In the genomic region with DNA sequence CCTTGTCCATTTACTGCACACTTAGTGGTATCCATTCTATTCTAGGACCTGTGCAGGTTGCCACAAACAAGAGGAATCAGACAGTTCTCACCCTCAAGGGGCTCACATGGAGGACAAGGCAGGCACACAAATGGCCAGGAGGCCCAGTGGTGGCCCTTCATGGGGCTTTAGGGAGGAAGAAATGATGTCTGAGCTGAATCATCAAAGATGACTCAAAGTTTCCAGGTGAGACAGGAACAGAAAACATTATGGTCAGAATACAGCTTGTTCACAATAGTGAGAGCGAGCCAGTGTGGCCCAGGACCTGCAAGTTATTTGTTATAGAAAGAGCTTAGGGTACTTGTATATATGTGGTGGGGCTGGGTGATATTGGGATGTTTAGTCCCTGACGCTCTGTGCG, we compare ENCODE assay signal across 12 cellular contexts. TPM values are rescaled to one million over a fixed set of nuclear protein-coding genes. Genes with fewer than 3 reads are reported as not detected.
DNase-seq lines count a peak whose midpoint lies in the region; ATAC-seq and TF ChIP-seq lines count a peak whose summit lies in the region.
"Had no signal": no experiment of that assay in that cellular context is flagged by ENCODE, and none has a peak within 500 bp of the region (broad histone marks: within the 10 kb centered on the region; RNA-seq: fewer than 3 reads in every experiment).

No MANE protein-coding gene starts in this region.

- no peaks in the 10 kb centered on the region for H3K27me3 Mint-ChIP-seq in T-helper 2 cell treated with Interferon-gamma antibody and Interleukin-4, amounts not matched to agents 5 μg/mL and 100 μg/mL, for 36 hours (ENCODE audit: low read depth)
- no peaks in the 10 kb centered on the region for H3K27me3 Mint-ChIP-seq in activated T-cell treated with anti-CD3 and anti-CD28 coated beads, Interleukin-2, amount 50 U/mL, for 24 hours

- TF ChIP-seq POLR2A in gastrocnemius medialis (IDR thresholded peaks at IDR 0.05), result no peak

- ATAC-seq in HG02938 (IDR thresholded peaks at IDR 0.05; ENCODE audit: unreplicated experiment) (peak; percentile 81), gastrocnemius medialis (peak in 1 of 2 donors; percentile 2), GM19467 (IDR thresholded peaks at IDR 0.05; ENCODE audit: unreplicated experiment) (no peak)
- ATAC-seq: A549 had no signal

- peak; percentile 50 for DNase-seq in T-helper 2 cell treated with Interferon-gamma antibody and Interleukin-4, amounts not matched to agents 5 μg/mL and 100 μg/mL, for 36 hours (ENCODE audit: low spot score)
- DNase-seq in T-helper 2 cell, result no peak
- DNase-seq in activated T-cell treated with anti-CD3 and anti-CD28 coated beads, Interleukin-2, amount 50 U/mL, for 24 hours, result peak; percentile 52
- DNase-seq in gastrocnemius medialis, result no peak
- DNase-seq in globus pallidus (ENCODE audit: low spot score), result no peak
- DNase-seq in amniotic stem cell (lab: John Stamatoyannopoulos, UW), result no peak
- DNase-seq: activated gamma-delta T cell had no signal

- H3K4me3 Mint-ChIP-seq in T-helper 2 cell treated with Interferon-gamma antibody and Interleukin-4, amounts not matched to agents 5 μg/mL and 100 μg/mL, for 36 hours, result no peak overlapping the region
- H3K4me3 Mint-ChIP-seq in activated T-cell treated with anti-CD3 and anti-CD28 coated beads, Interleukin-2, amount 50 U/mL, for 24 hours, result peak overlapping the region; percentile 16

- H3K4me1 ChIP-seq in gastrocnemius medialis, result peaks cover 10 to 27% of the 10 kb centered on the region in 2 donors

- H3K9me3 ChIP-seq in gastrocnemius medialis, result no peaks in the 10 kb centered on the region
- H3K9me3 ChIP-seq: A549 had no signal

- in situ Hi-C loops in gastrocnemius medialis (cut with MboI; ENCODE audit: low sequenced_read_pairs in 4 of 4), result loop anchor here in 1 of 4 donors (25.0 kb wide), 1 partner anchor 522 kb away; the partner anchor contains the start of gene ZFYVE9

- no peak for TF ChIP-seq CTCF in gastrocnemius medialis (IDR thresholded peaks at IDR 0.05 in 4 of 5, conservative IDR thresholded peaks at IDR 0.05 in 1 of 5)

- intact Hi-C loops in gastrocnemius medialis (cut with DNase I; ENCODE audit: low total_unique reads), result loop anchor here (2.0 kb wide), 1 partner anchor 17 kb away; no protein-coding TSS in a partner anchor

- no peaks in the 10 kb centered on the region for H3K9me3 Mint-ChIP-seq in T-helper 2 cell treated with Interferon-gamma antibody and Interleukin-4, amounts not matched to agents 5 μg/mL and 100 μg/mL, for 36 hours
- no peaks in the 10 kb centered on the region for H3K9me3 Mint-ChIP-seq in activated T-cell treated with anti-CD3 and anti-CD28 coated beads, Interleukin-2, amount 50 U/mL, for 24 hours

- H3K27ac Mint-ChIP-seq in T-helper 2 cell treated with Interferon-gamma antibody and Interleukin-4, amounts not matched to agents 5 μg/mL and 100 μg/mL, for 36 hours, result peak overlapping the region; percentile 67
- H3K27ac Mint-ChIP-seq in activated T-cell treated with anti-CD3 and anti-CD28 coated beads, Interleukin-2, amount 50 U/mL, for 24 hours, result peak overlapping the region; percentile 92

- peaks cover 9% of the 10 kb centered on the region for H3K4me1 Mint-ChIP-seq in T-helper 2 cell treated with Interferon-gamma antibody and Interleukin-4, amounts not matched to agents 5 μg/mL and 100 μg/mL, for 36 hours (ENCODE audit: low read depth)
- H3K4me1 Mint-ChIP-seq in activated T-cell treated with anti-CD3 and anti-CD28 coated beads, Interleukin-2, amount 50 U/mL, for 24 hours (ENCODE audit: low read depth), result peaks cover 37% of the 10 kb centered on the region

- H3K27me3 ChIP-seq in gastrocnemius medialis, result no peaks in the 10 kb centered on the region

- no peaks in the 10 kb centered on the region for H3K36me3 ChIP-seq in gastrocnemius medialis

- peaks cover 3% of the 10 kb centered on the region for H3K36me3 Mint-ChIP-seq in T-helper 2 cell treated with Interferon-gamma antibody and Interleukin-4, amounts not matched to agents 5 μg/mL and 100 μg/mL, for 36 hours (ENCODE audit: low read depth)
- peaks cover 26% of the 10 kb centered on the region for H3K36me3 Mint-ChIP-seq in activated T-cell treated with anti-CD3 and anti-CD28 coated beads, Interleukin-2, amount 50 U/mL, for 24 hours (ENCODE audit: low read depth)

- H3K4me3 ChIP-seq in gastrocnemius medialis, result no peak overlapping the region
- H3K4me3 ChIP-seq: A549 had no signal

- peak overlapping the region; percentile 70 to 87 (median 82) for H3K27ac ChIP-seq in gastrocnemius medialis

RNA-seq across cellular contexts. Expression of gene SHISAL2A, which starts 26.4 kb away (rescaled TPM):
- under 1 TPM in 2 of 4 donors, not detected in 2; 0.33 to 0.41 TPM for total RNA-seq in gastrocnemius medialis
- total RNA-seq: fibroblast of villous mesenchyme, osteocyte had no signal

RNA-seq across cellular contexts. Expression of gene COA7, which starts 38.8 kb away (rescaled TPM):
- 10 to 100 TPM; 18.7 to 22.3 (median 20.1) TPM for total RNA-seq in gastrocnemius medialis

RNA-seq across cellular contexts. Expression of gene GPX7, which starts 57.2 kb away (rescaled TPM):
- 10 to 100 TPM in 1 of 4 donors, 1 to 10 TPM in 3; 1.7 to 13.0 (median 6.6) TPM for total RNA-seq in gastrocnemius medialis

Comparison
In these comparisons a context has a peak if more than half of its experiments do, and no peak if none do; other contexts are left out.
1. DNase-seq: peak in T-helper 2 cell treated with Interferon-gamma antibody and Interleukin-4, amounts not matched to agents 5 μg/mL and 100 μg/mL, for 36 hours (single experiment) and activated T-cell treated with anti-CD3 and anti-CD28 coated beads, Interleukin-2, amount 50 U/mL, for 24 hours (single experiment); none in T-helper 2 cell (0 of 5), gastrocnemius medialis (0 of 2), globus pallidus (single experiment) and amniotic stem cell (single experiment).